1 cellular context compared by ENCODE assay signal in the genomic region with DNA sequence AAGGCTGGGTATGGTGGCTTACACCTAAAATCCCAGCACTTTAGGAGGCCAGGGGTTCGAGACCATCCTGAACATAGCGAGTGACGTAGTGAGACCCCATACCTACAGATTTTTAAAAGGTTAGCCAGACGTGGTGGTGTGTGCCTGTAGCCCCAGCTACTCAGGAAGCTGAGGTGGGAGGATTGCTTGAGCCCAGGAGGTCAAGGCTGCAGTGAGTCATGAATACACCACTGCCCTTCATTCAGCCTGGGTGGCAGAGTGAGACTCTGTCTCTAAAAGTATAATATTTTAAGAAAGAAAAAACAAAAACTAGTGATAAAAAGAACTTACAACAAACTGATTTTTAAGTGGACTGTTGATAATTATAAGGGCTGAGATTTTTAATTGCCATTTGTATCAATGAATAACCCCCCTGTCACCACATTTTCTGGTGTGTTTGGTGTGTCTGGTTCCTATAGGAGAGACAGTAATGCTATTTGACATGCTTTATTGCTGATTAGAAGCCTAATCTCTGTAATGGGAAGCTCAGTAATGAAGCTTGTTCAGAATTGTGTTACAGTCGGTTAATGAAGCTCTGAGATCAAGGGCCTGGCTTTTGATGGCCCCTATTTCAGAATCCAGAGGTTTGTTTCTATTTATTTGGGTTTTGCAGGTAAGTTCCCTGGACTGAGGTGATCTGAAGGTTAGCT.
TF ChIP-seq lines count a peak whose summit lies in the region.

No MANE protein-coding gene starts in this region.

TF ChIP-seq in HepG2, 621 proteins besides CTCF, POLR2A, EP300 and RAD21 (continued from another document and continues in another):
- TF ChIP-seq ZBTB33 (CRISPR knock-in tag; IDR thresholded peaks at IDR 0.05), result no peak
- TF ChIP-seq MTF1 (CRISPR knock-in tag; IDR thresholded peaks at IDR 0.05), result no peak
- TF ChIP-seq TEAD2 (CRISPR knock-in tag; IDR thresholded peaks at IDR 0.05), result no peak
- TF ChIP-seq SCMH1 (CRISPR knock-in tag; IDR thresholded peaks at IDR 0.05; ENCODE audit: borderline replicate concordance), result no peak
- TF ChIP-seq ZNF564 (CRISPR knock-in tag; IDR thresholded peaks at IDR 0.05), result no peak
- no peak for TF ChIP-seq NPAS2 (CRISPR knock-in tag; IDR thresholded peaks at IDR 0.05; ENCODE audit: borderline replicate concordance)
- no peak for TF ChIP-seq REL (CRISPR knock-in tag; conservative IDR thresholded peaks at IDR 0.05)
- no peak for TF ChIP-seq GLMP (CRISPR knock-in tag; IDR thresholded peaks at IDR 0.05; ENCODE audit: borderline replicate concordance)
- TF ChIP-seq, protein P1, sequence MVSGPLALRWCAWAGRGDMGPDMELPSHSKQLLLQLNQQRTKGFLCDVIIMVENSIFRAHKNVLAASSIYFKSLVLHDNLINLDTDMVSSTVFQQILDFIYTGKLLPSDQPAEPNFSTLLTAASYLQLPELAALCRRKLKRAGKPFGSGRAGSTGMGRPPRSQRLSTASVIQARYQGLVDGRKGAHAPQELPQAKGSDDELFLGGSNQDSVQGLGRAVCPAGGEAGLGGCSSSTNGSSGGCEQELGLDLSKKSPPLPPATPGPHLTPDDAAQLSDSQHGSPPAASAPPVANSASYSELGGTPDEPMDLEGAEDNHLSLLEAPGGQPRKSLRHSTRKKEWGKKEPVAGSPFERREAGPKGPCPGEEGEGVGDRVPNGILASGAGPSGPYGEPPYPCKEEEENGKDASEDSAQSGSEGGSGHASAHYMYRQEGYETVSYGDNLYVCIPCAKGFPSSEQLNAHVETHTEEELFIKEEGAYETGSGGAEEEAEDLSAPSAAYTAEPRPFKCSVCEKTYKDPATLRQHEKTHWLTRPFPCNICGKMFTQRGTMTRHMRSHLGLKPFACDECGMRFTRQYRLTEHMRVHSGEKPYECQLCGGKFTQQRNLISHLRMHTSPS (CRISPR knock-in tag; IDR thresholded peaks at IDR 0.05; ENCODE audit: low read depth), result no peak
- peak; percentile 71; the same call in 1 of the 2 replicates for TF ChIP-seq ZNF460 (CRISPR knock-in tag; IDR thresholded peaks at IDR 0.05; ENCODE audit: borderline replicate concordance)
- TF ChIP-seq NKX3-1 (CRISPR knock-in tag; IDR thresholded peaks at IDR 0.05), result no peak
- no peak for TF ChIP-seq YY1 (IDR thresholded peaks at IDR 0.05; ENCODE audit: insufficient read depth, insufficient replicate concordance, low read depth, low read length)
- no peak for TF ChIP-seq NFKBIZ (CRISPR knock-in tag; IDR thresholded peaks at IDR 0.05)
- TF ChIP-seq ZFP36 (IDR thresholded peaks at IDR 0.05; ENCODE audit: borderline replicate concordance, low read depth, low read length, partially characterized antibody), result no peak
- no peak for TF ChIP-seq ZNF850 (CRISPR knock-in tag; conservative IDR thresholded peaks at IDR 0.05)
- peak; percentile 82 for TF ChIP-seq FOSL2 (CRISPR knock-in tag; IDR thresholded peaks at IDR 0.05)
- TF ChIP-seq, protein P2, sequence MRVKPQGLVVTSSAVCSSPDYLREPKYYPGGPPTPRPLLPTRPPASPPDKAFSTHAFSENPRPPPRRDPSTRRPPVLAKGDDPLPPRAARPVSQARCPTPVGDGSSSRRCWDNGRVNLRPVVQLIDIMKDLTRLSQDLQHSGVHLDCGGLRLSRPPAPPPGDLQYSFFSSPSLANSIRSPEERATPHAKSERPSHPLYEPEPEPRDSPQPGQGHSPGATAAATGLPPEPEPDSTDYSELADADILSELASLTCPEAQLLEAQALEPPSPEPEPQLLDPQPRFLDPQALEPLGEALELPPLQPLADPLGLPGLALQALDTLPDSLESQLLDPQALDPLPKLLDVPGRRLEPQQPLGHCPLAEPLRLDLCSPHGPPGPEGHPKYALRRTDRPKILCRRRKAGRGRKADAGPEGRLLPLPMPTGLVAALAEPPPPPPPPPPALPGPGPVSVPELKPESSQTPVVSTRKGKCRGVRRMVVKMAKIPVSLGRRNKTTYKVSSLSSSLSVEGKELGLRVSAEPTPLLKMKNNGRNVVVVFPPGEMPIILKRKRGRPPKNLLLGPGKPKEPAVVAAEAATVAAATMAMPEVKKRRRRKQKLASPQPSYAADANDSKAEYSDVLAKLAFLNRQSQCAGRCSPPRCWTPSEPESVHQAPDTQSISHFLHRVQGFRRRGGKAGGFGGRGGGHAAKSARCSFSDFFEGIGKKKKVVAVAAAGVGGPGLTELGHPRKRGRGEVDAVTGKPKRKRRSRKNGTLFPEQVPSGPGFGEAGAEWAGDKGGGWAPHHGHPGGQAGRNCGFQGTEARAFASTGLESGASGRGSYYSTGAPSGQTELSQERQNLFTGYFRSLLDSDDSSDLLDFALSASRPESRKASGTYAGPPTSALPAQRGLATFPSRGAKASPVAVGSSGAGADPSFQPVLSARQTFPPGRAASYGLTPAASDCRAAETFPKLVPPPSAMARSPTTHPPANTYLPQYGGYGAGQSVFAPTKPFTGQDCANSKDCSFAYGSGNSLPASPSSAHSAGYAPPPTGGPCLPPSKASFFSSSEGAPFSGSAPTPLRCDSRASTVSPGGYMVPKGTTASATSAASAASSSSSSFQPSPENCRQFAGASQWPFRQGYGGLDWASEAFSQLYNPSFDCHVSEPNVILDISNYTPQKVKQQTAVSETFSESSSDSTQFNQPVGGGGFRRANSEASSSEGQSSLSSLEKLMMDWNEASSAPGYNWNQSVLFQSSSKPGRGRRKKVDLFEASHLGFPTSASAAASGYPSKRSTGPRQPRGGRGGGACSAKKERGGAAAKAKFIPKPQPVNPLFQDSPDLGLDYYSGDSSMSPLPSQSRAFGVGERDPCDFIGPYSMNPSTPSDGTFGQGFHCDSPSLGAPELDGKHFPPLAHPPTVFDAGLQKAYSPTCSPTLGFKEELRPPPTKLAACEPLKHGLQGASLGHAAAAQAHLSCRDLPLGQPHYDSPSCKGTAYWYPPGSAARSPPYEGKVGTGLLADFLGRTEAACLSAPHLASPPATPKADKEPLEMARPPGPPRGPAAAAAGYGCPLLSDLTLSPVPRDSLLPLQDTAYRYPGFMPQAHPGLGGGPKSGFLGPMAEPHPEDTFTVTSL (CRISPR knock-in tag; IDR thresholded peaks at IDR 0.05; ENCODE audit: borderline replicate concordance), result peak; percentile 31; the same call in 1 of the 2 replicates
- no peak for TF ChIP-seq MAZ (IDR thresholded peaks at IDR 0.05; ENCODE audit: borderline replicate concordance, low read depth, low read length)
- no peak for TF ChIP-seq MAZ (CRISPR knock-in tag; IDR thresholded peaks at IDR 0.05; ENCODE audit: low read depth)
- TF ChIP-seq, protein P3, sequence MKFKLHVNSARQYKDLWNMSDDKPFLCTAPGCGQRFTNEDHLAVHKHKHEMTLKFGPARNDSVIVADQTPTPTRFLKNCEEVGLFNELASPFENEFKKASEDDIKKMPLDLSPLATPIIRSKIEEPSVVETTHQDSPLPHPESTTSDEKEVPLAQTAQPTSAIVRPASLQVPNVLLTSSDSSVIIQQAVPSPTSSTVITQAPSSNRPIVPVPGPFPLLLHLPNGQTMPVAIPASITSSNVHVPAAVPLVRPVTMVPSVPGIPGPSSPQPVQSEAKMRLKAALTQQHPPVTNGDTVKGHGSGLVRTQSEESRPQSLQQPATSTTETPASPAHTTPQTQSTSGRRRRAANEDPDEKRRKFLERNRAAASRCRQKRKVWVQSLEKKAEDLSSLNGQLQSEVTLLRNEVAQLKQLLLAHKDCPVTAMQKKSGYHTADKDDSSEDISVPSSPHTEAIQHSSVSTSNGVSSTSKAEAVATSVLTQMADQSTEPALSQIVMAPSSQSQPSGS (CRISPR knock-in tag; IDR thresholded peaks at IDR 0.05), result no peak
- TF ChIP-seq, protein P4, sequence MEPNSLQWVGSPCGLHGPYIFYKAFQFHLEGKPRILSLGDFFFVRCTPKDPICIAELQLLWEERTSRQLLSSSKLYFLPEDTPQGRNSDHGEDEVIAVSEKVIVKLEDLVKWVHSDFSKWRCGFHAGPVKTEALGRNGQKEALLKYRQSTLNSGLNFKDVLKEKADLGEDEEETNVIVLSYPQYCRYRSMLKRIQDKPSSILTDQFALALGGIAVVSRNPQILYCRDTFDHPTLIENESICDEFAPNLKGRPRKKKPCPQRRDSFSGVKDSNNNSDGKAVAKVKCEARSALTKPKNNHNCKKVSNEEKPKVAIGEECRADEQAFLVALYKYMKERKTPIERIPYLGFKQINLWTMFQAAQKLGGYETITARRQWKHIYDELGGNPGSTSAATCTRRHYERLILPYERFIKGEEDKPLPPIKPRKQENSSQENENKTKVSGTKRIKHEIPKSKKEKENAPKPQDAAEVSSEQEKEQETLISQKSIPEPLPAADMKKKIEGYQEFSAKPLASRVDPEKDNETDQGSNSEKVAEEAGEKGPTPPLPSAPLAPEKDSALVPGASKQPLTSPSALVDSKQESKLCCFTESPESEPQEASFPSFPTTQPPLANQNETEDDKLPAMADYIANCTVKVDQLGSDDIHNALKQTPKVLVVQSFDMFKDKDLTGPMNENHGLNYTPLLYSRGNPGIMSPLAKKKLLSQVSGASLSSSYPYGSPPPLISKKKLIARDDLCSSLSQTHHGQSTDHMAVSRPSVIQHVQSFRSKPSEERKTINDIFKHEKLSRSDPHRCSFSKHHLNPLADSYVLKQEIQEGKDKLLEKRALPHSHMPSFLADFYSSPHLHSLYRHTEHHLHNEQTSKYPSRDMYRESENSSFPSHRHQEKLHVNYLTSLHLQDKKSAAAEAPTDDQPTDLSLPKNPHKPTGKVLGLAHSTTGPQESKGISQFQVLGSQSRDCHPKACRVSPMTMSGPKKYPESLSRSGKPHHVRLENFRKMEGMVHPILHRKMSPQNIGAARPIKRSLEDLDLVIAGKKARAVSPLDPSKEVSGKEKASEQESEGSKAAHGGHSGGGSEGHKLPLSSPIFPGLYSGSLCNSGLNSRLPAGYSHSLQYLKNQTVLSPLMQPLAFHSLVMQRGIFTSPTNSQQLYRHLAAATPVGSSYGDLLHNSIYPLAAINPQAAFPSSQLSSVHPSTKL (CRISPR knock-in tag; IDR thresholded peaks at IDR 0.05), result peak; percentile 23; the same call in 1 of the 2 replicates
- no peak for TF ChIP-seq ZNF543 (CRISPR knock-in tag; IDR thresholded peaks at IDR 0.05)
- TF ChIP-seq ZNF644 (CRISPR knock-in tag; IDR thresholded peaks at IDR 0.05; ENCODE audit: low read depth), result no peak
- TF ChIP-seq ZNF547 (CRISPR knock-in tag; IDR thresholded peaks at IDR 0.05), result no peak
- TF ChIP-seq ATF7-NPFF (CRISPR knock-in tag; IDR thresholded peaks at IDR 0.05; ENCODE audit: low read depth), result no peak
- TF ChIP-seq BORCS8-MEF2B (CRISPR knock-in tag; IDR thresholded peaks at IDR 0.05), result no peak
- no peak for TF ChIP-seq CHD4 (IDR thresholded peaks at IDR 0.05; ENCODE audit: borderline replicate concordance, low read length)
- no peak for TF ChIP-seq CEBPZ (IDR thresholded peaks at IDR 0.05; ENCODE audit: low read length)
- TF ChIP-seq EHMT2 (IDR thresholded peaks at IDR 0.05; ENCODE audit: borderline replicate concordance, low read depth, low read length), result no peak
- TF ChIP-seq ISL2 (CRISPR knock-in tag; IDR thresholded peaks at IDR 0.05), result no peak
- TF ChIP-seq SAP130 (CRISPR knock-in tag; IDR thresholded peaks at IDR 0.05; ENCODE audit: low read depth), result peak; percentile 19; the same call in 1 of the 2 replicates
- TF ChIP-seq SMAD9 (CRISPR knock-in tag; IDR thresholded peaks at IDR 0.05), result no peak
- TF ChIP-seq JUN (CRISPR knock-in tag; IDR thresholded peaks at IDR 0.05), result no peak
- no peak for TF ChIP-seq TEF (CRISPR knock-in tag; IDR thresholded peaks at IDR 0.05)
- no peak for TF ChIP-seq NBN (conservative IDR thresholded peaks at IDR 0.05)
- TF ChIP-seq SALL1 (CRISPR knock-in tag; IDR thresholded peaks at IDR 0.05), result 0 out of 2 replicates have a peak, but pooled peaks have one; percentile 16
- TF ChIP-seq HOXA5 (CRISPR knock-in tag; IDR thresholded peaks at IDR 0.05), result no peak
- no peak for TF ChIP-seq SP2 (CRISPR knock-in tag; IDR thresholded peaks at IDR 0.05)
- no peak for TF ChIP-seq SMARCC2 (IDR thresholded peaks at IDR 0.05)
- TF ChIP-seq MTA3 (CRISPR knock-in tag; IDR thresholded peaks at IDR 0.05), result no peak
